In genomic region chr10:72925951-72926465, GRCh38 we compare ENCODE assay signal across 2 cellular contexts.
TF ChIP-seq lines count a peak whose summit lies in the region.

No MANE protein-coding gene starts in this region.

TF ChIP-seq in HCT116, 20 proteins besides CTCF, POLR2A, EP300 and RAD21:
- TF ChIP-seq ELF1 (IDR thresholded peaks at IDR 0.05; ENCODE audit: borderline replicate concordance, low read depth), result no peak
- TF ChIP-seq SIN3A (IDR thresholded peaks at IDR 0.05; ENCODE audit: low read depth), result no peak
- no peak for TF ChIP-seq JUND (IDR thresholded peaks at IDR 0.05)
- TF ChIP-seq TCF7L2 (IDR thresholded peaks at IDR 0.05; ENCODE audit: borderline replicate concordance, extremely low read depth, insufficient read depth, insufficient read length), result no peak
- no peak for TF ChIP-seq EZH2 (IDR thresholded peaks at IDR 0.05)
- no peak for TF ChIP-seq SRF (IDR thresholded peaks at IDR 0.05; ENCODE audit: low read depth)
- TF ChIP-seq EGR1 (IDR thresholded peaks at IDR 0.05; ENCODE audit: low read depth), result no peak
- TF ChIP-seq SP1 (IDR thresholded peaks at IDR 0.05; ENCODE audit: low read depth), result no peak
- no peak for TF ChIP-seq YY1 (IDR thresholded peaks at IDR 0.05; ENCODE audit: extremely low read depth, insufficient replicate concordance, low read depth, low read length)
- TF ChIP-seq CEBPB (IDR thresholded peaks at IDR 0.05; ENCODE audit: low read depth), result no peak
- TF ChIP-seq FOSL1 (IDR thresholded peaks at IDR 0.05; ENCODE audit: low read depth), result no peak
- no peak for TF ChIP-seq MAX (IDR thresholded peaks at IDR 0.05)
- TF ChIP-seq POLR2AphosphoS5 (IDR thresholded peaks at IDR 0.05; ENCODE audit: low read depth, low read length), result no peak
- TF ChIP-seq ZFX (IDR thresholded peaks at IDR 0.05), result no peak
- no peak for TF ChIP-seq CBX3 (IDR thresholded peaks at IDR 0.05; ENCODE audit: low read depth)
- no peak for TF ChIP-seq REST (IDR thresholded peaks at IDR 0.05; ENCODE audit: low read depth)
- no peak for TF ChIP-seq ATF3 (IDR thresholded peaks at IDR 0.05)

TF ChIP-seq in K562, 482 proteins besides CTCF, POLR2A, EP300 and RAD21:
- TF ChIP-seq ZNF324 (CRISPR knock-in tag; IDR thresholded peaks at IDR 0.05), result no peak
- no peak for TF ChIP-seq ZMIZ1 (IDR thresholded peaks at IDR 0.05; ENCODE audit: low read depth in 2 of 2, low read length in 2 of 2)
- no peak for TF ChIP-seq ZSCAN32 (CRISPR knock-in tag; IDR thresholded peaks at IDR 0.05)
- TF ChIP-seq SMARCA5 (IDR thresholded peaks at IDR 0.05), result no peak
- no peak for TF ChIP-seq RFX7 (CRISPR knock-in tag; IDR thresholded peaks at IDR 0.05)
- TF ChIP-seq SPI1 (IDR thresholded peaks at IDR 0.05; ENCODE audit: borderline replicate concordance, low read depth, low read length), result no peak
- TF ChIP-seq GTF2E2 (tag; IDR thresholded peaks at IDR 0.05), result no peak
- TF ChIP-seq PHF21A (IDR thresholded peaks at IDR 0.05; ENCODE audit: borderline replicate concordance, low read depth), result no peak
- TF ChIP-seq NKRF (IDR thresholded peaks at IDR 0.05; ENCODE audit: borderline replicate concordance), result no peak
- TF ChIP-seq ETS1 (conservative IDR thresholded peaks at IDR 0.05; ENCODE audit: control insufficient read depth, low read depth, low read length), result no peak
- no peak for TF ChIP-seq SIX5 (IDR thresholded peaks at IDR 0.05; ENCODE audit: borderline replicate concordance in 1 of 2, insufficient read depth in 1 of 2, low read depth in 1 of 2, low read length in 2 of 2)
- TF ChIP-seq YY1 (IDR thresholded peaks at IDR 0.05; ENCODE audit: borderline replicate concordance in 1 of 3, control insufficient read depth in 1 of 3, extremely low read depth in 1 of 3, insufficient read depth in 3 of 3, insufficient read length in 1 of 3, insufficient replicate concordance in 2 of 3, low read depth in 1 of 3, low read length in 2 of 3), result no peak
- TF ChIP-seq ZNF311 (CRISPR knock-in tag; IDR thresholded peaks at IDR 0.05), result no peak
- no peak for TF ChIP-seq PHTF2 (CRISPR knock-in tag; IDR thresholded peaks at IDR 0.05)
- no peak for TF ChIP-seq CUX1 (CRISPR knock-in tag; IDR thresholded peaks at IDR 0.05)
- TF ChIP-seq ZNF431 (CRISPR knock-in tag; IDR thresholded peaks at IDR 0.05), result no peak
- TF ChIP-seq ZNF609 (CRISPR knock-in tag; IDR thresholded peaks at IDR 0.05; ENCODE audit: borderline replicate concordance), result no peak
- TF ChIP-seq U2AF1 (optimal IDR thresholded peaks at IDR 0.05; ENCODE audit: low read depth, low read length), result no peak
TF ChIP-seq in K562: peak in this region for 0.
